Comparison of ENCODE assay signal across 1 cellular context in genomic region chr3:64161481-64161952, GRCh38.
TF ChIP-seq lines count a peak whose summit lies in the region.

No MANE protein-coding gene starts in this region.

TF ChIP-seq in SK-N-SH, 30 proteins besides CTCF, POLR2A, EP300 and RAD21 (continued from another document):
- TF ChIP-seq IRF3 (IDR thresholded peaks at IDR 0.05; ENCODE audit: low read depth, low read length) = no peak
